In the genomic region with DNA sequence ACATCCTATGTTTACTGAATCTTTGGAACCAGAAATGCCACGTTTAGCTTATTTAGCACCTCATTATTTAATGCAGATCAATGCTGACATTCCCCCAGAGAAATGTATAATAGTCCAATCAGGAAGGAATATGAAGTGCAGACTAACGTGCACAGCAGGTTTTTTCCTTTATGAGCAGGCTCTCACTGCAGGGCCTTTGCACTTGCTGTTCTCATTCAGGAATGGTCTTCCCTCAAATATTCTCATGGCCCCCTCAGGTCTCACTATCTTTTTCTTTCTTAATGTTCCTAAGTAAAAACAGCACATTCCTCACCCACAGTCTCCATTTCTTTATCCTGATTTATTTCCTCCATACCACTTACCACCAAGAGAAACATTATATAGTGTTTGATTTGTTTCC, we compare ENCODE assay signal across 23 cellular contexts.
DNase-seq lines count a peak whose midpoint lies in the region; ATAC-seq and TF ChIP-seq lines count a peak whose summit lies in the region.
"Had no signal": no experiment of that assay in that cellular context is flagged by ENCODE, and none has a peak within 500 bp of the region (broad histone marks: within the 10 kb centered on the region; RNA-seq: fewer than 3 reads in every experiment).

No MANE protein-coding gene starts in this region.

- H3K9me2 ChIP-seq in DOHH2 (replicated peaks; ENCODE audit: control insufficient read depth, low read length), result no peaks in the 10 kb centered on the region

- H3K79me2 ChIP-seq in DOHH2 (ENCODE audit: control insufficient read depth, low read length), result peaks cover 89% of the 10 kb centered on the region

- ATAC-seq in activated naive CD8-positive, alpha-beta T cell treated with anti-CD3 and anti-CD28 coated beads, Interleukin-2, amount 50 U/mL, for 24 hours, result no peak
- ATAC-seq in stimulated activated memory B cell treated with anti-CD40 and anti-IgM and Interleukin-4, amounts not matched to agents 10 μg/mL and 1 μg/mL and 100 μg/mL, for 72 hours, result no peak
- ATAC-seq: PC-3, SK-N-SH treated with all-trans-retinoic acid at 6 μM for 48 hours had no signal

- H3K36me3 Mint-ChIP-seq in activated naive CD8-positive, alpha-beta T cell, result peaks cover 26% of the 10 kb centered on the region
- peaks cover 3% of the 10 kb centered on the region for H3K36me3 Mint-ChIP-seq in activated naive CD8-positive, alpha-beta T cell treated with anti-CD3 and anti-CD28 coated beads, Interleukin-2, amount 50 U/mL, for 24 hours (ENCODE audit: low read depth)
- peaks cover 25% of the 10 kb centered on the region for H3K36me3 Mint-ChIP-seq in activated naive CD8-positive, alpha-beta T cell treated with anti-CD3 and anti-CD28 coated beads for 36 hours
- no peaks in the 10 kb centered on the region for H3K36me3 Mint-ChIP-seq in stimulated activated memory B cell treated with anti-CD40 and anti-IgM and Interleukin-4, amounts not matched to agents 10 μg/mL and 1 μg/mL and 100 μg/mL, for 72 hours

- peaks cover 6% of the 10 kb centered on the region; the same call in 1 of the 2 replicates for H3F3A ChIP-seq in DOHH2 (ENCODE audit: control insufficient read depth, insufficient read depth)

- no peaks in the 10 kb centered on the region for H3K36me3 ChIP-seq in DOHH2 (ENCODE audit: control insufficient read depth, low read length)
- H3K36me3 ChIP-seq: HAP-1, SJCRH30 had no signal

- H3K4me1 Mint-ChIP-seq in activated naive CD8-positive, alpha-beta T cell (ENCODE audit: low read depth), result peaks cover 81% of the 10 kb centered on the region
- peaks cover 69% of the 10 kb centered on the region for H3K4me1 Mint-ChIP-seq in activated naive CD8-positive, alpha-beta T cell treated with anti-CD3 and anti-CD28 coated beads, Interleukin-2, amount 50 U/mL, for 24 hours
- peaks cover 85% of the 10 kb centered on the region for H3K4me1 Mint-ChIP-seq in activated naive CD8-positive, alpha-beta T cell treated with anti-CD3 and anti-CD28 coated beads for 36 hours
- H3K4me1 Mint-ChIP-seq in stimulated activated memory B cell treated with anti-CD40 and anti-IgM and Interleukin-4, amounts not matched to agents 10 μg/mL and 1 μg/mL and 100 μg/mL, for 72 hours, result peaks cover 36% of the 10 kb centered on the region

- H3K9me3 Mint-ChIP-seq in activated naive CD8-positive, alpha-beta T cell (ENCODE audit: low read depth), result no peaks in the 10 kb centered on the region
- no peaks in the 10 kb centered on the region for H3K9me3 Mint-ChIP-seq in activated naive CD8-positive, alpha-beta T cell treated with anti-CD3 and anti-CD28 coated beads, Interleukin-2, amount 50 U/mL, for 24 hours
- peaks cover 1% of the 10 kb centered on the region for H3K9me3 Mint-ChIP-seq in activated naive CD8-positive, alpha-beta T cell treated with anti-CD3 and anti-CD28 coated beads for 36 hours
- H3K9me3 Mint-ChIP-seq in stimulated activated memory B cell treated with anti-CD40 and anti-IgM and Interleukin-4, amounts not matched to agents 10 μg/mL and 1 μg/mL and 100 μg/mL, for 72 hours, result no peaks in the 10 kb centered on the region

- H4K20me1 ChIP-seq in DOHH2 (ENCODE audit: control insufficient read depth, insufficient read depth, low read depth, low read length), result peaks cover 6% of the 10 kb centered on the region; the same call in 1 of the 2 replicates

- no peak for DNase-seq in activated naive CD8-positive, alpha-beta T cell treated with anti-CD3 and anti-CD28 coated beads, Interleukin-2, amount 50 U/mL, for 24 hours
- DNase-seq in activated naive CD8-positive, alpha-beta T cell treated with anti-CD3 and anti-CD28 coated beads for 36 hours, result no peak
- no peak for DNase-seq in stimulated activated CD4-positive, alpha-beta T cell treated with anti-CD3 and anti-CD28 coated beads, Interleukin-2, amount 100 ng/mL, for 48 hours
- DNase-seq in posterior vena cava (ENCODE audit: low spot score) (no peak), SHP77 (lab: John Stamatoyannopoulos, UW) (no peak)
- DNase-seq: 8988T, C1 segment of cervical spinal cord, DMS153, DND-41, GOT3, KG1, MM.1S, NCI-H2029, NCI-H446, NCI-H524 treated with DMSO at 0.1 percent for 48 hours, NCI-H774, PC-3, SJCRH30 had no signal

- no peaks in the 10 kb centered on the region for H3K27me3 Mint-ChIP-seq in activated naive CD8-positive, alpha-beta T cell
- H3K27me3 Mint-ChIP-seq in activated naive CD8-positive, alpha-beta T cell treated with anti-CD3 and anti-CD28 coated beads, Interleukin-2, amount 50 U/mL, for 24 hours, result no peaks in the 10 kb centered on the region
- no peaks in the 10 kb centered on the region for H3K27me3 Mint-ChIP-seq in activated naive CD8-positive, alpha-beta T cell treated with anti-CD3 and anti-CD28 coated beads for 36 hours
- H3K27me3 Mint-ChIP-seq in stimulated activated memory B cell treated with anti-CD40 and anti-IgM and Interleukin-4, amounts not matched to agents 10 μg/mL and 1 μg/mL and 100 μg/mL, for 72 hours, result no peaks in the 10 kb centered on the region

- intact Hi-C loops in posterior vena cava (cut with DNase I), result no loop called here

- H3K4me2 ChIP-seq in DOHH2 (ENCODE audit: low read length), result peak overlapping the region; percentile 78

- H3K4me1 ChIP-seq in DOHH2 (ENCODE audit: control insufficient read depth, low read length), result peaks cover 67% of the 10 kb centered on the region
- H3K4me1 ChIP-seq: HAP-1, SJCRH30 had no signal

- no peak overlapping the region for H3K4me3 Mint-ChIP-seq in activated naive CD8-positive, alpha-beta T cell
- no peak overlapping the region for H3K4me3 Mint-ChIP-seq in activated naive CD8-positive, alpha-beta T cell treated with anti-CD3 and anti-CD28 coated beads, Interleukin-2, amount 50 U/mL, for 24 hours
- H3K4me3 Mint-ChIP-seq in activated naive CD8-positive, alpha-beta T cell treated with anti-CD3 and anti-CD28 coated beads for 36 hours, result no peak overlapping the region
- H3K4me3 Mint-ChIP-seq in stimulated activated memory B cell treated with anti-CD40 and anti-IgM and Interleukin-4, amounts not matched to agents 10 μg/mL and 1 μg/mL and 100 μg/mL, for 72 hours, result no peak overlapping the region

- peak overlapping the region; percentile 46 for H3K27ac Mint-ChIP-seq in activated naive CD8-positive, alpha-beta T cell
- no peak overlapping the region for H3K27ac Mint-ChIP-seq in activated naive CD8-positive, alpha-beta T cell treated with anti-CD3 and anti-CD28 coated beads, Interleukin-2, amount 50 U/mL, for 24 hours
- H3K27ac Mint-ChIP-seq in activated naive CD8-positive, alpha-beta T cell treated with anti-CD3 and anti-CD28 coated beads for 36 hours, result peak overlapping the region; percentile 21
- H3K27ac Mint-ChIP-seq in stimulated activated memory B cell treated with anti-CD40 and anti-IgM and Interleukin-4, amounts not matched to agents 10 μg/mL and 1 μg/mL and 100 μg/mL, for 72 hours, result peak overlapping the region; percentile 58

- H3K27ac ChIP-seq in DOHH2 (ENCODE audit: low read depth, low read length), result peak overlapping the region; percentile 49
- H3K27ac ChIP-seq: SJCRH30 had no signal

- no peaks in the 10 kb centered on the region for H3K27me3 ChIP-seq in DOHH2 (ENCODE audit: control insufficient read depth, low read length)
- H3K27me3 ChIP-seq: SJCRH30 had no signal

- no peaks in the 10 kb centered on the region for H3K9me3 ChIP-seq in DOHH2 (ENCODE audit: control insufficient read depth, insufficient read depth, low read length)
- H3K9me3 ChIP-seq: HAP-1, SJCRH30 had no signal

- peak overlapping the region; percentile 66 for H3K4me3 ChIP-seq in DOHH2 (ENCODE audit: low read length)
- H3K4me3 ChIP-seq: HAP-1, SJCRH30 had no signal

- TF ChIP-seq CTCF in DOHH2 (IDR thresholded peaks at IDR 0.05; ENCODE audit: low read depth, low read length, poor library complexity, severe bottlenecking), result no peak
